In genomic region chr19:38705197-38706019, GRCh38 we compare ENCODE assay signal across 15 cellular contexts. TPM values are rescaled to one million over a fixed set of nuclear protein-coding genes. Genes with fewer than 3 reads are reported as not detected.
DNase-seq lines count a peak whose midpoint lies in the region; ATAC-seq and TF ChIP-seq lines count a peak whose summit lies in the region.
"Had no signal": no experiment of that assay in that cellular context is flagged by ENCODE, and none has a peak within 500 bp of the region (broad histone marks: within the 10 kb centered on the region; RNA-seq: fewer than 3 reads in every experiment).

No MANE protein-coding gene starts in this region.

- H3K36me3 ChIP-seq in Panc1 (ENCODE audit: control insufficient read depth, insufficient read depth, low read length) (peaks cover 87% of the 10 kb centered on the region), lower lobe of right lung (peaks cover 100% of the 10 kb centered on the region), suprapubic skin (peaks cover 97% of the 10 kb centered on the region), smooth muscle cell (ENCODE audit: low read depth) (no peaks in the 10 kb centered on the region)

- H3K27me3 ChIP-seq in Panc1 (ENCODE audit: control insufficient read depth, insufficient read depth, low read length) = no peaks in the 10 kb centered on the region
- no peaks in the 10 kb centered on the region for H3K27me3 ChIP-seq in lower lobe of right lung (ENCODE audit: low read depth)
- H3K27me3 ChIP-seq in suprapubic skin = no peaks in the 10 kb centered on the region
- H3K27me3 ChIP-seq in smooth muscle cell (ENCODE audit: low read depth) = no peaks in the 10 kb centered on the region

- H3F3A ChIP-seq in smooth muscle cell (ENCODE audit: low read depth) = peaks cover 3% of the 10 kb centered on the region

- H3K27ac ChIP-seq in Panc1 (ENCODE audit: low read length) (peak overlapping the region; percentile 65), lower lobe of right lung (peak overlapping the region; percentile 47), suprapubic skin (peak overlapping the region; percentile 58), smooth muscle cell (ENCODE audit: low read depth) (no peak overlapping the region)

- no TSS peak for BruUV-seq in Panc1 (replicated peaks; lab: Mats Ljungman, UMichigan)

- no peaks in the 10 kb centered on the region for H3K9me3 Mint-ChIP-seq in effector memory CD8-positive, alpha-beta T cell
- H3K9me3 Mint-ChIP-seq in activated CD4-positive, alpha-beta memory T cell treated with anti-CD3 and anti-CD28 coated beads for 36 hours = no peaks in the 10 kb centered on the region
- H3K9me3 Mint-ChIP-seq: activated CD4-positive, alpha-beta memory T cell treated with anti-CD3 and anti-CD28 coated beads, Interleukin-2, amount 10 ng/mL, durations not matched to agents 7 days and 5 days; T-helper 2 cell treated with Interferon-gamma antibody and Interleukin-4, amounts not matched to agents 5 μg/mL and 100 μg/mL, for 36 hours had no signal

- no peak for TF ChIP-seq POLR2A in suprapubic skin (IDR thresholded peaks at IDR 0.05)

- intact Hi-C loops in Panc1 (cut with micrococcal nuclease; ENCODE audit: unreplicated experiment) (no loop called here), lower lobe of right lung (cut with DNase I) (no loop called here)
- intact Hi-C loops in activated CD4-positive, alpha-beta memory T cell treated with anti-CD3 and anti-CD28 coated beads for 36 hours (cut with micrococcal nuclease) = no loop called here

- in situ Hi-C loops in Panc1 (cut with HindIII; ENCODE audit: low pct_unique_long_range_greater_than_20kb, low sequenced_read_pairs) = no loop called here

- CTCF ChIA-PET in Panc1 (lab: Charles Lee) = interaction anchor here (0.5 to 0.8 kb wide), 2 partner anchors 102 to 362 kb away, joined by 6 to 10 read pairs; no protein-coding TSS in a partner anchor
- CTCF ChIA-PET in activated CD4-positive, alpha-beta memory T cell treated with anti-CD3 and anti-CD28 coated beads for 36 hours (lab: Charles Lee) = interaction anchor here (1.0 kb wide), 1 partner anchor 68 kb away, joined by 4 read pairs; no protein-coding TSS in a partner anchor

- no peak for TF ChIP-seq EP300 in suprapubic skin (IDR thresholded peaks at IDR 0.05)

- H3K4me3 Mint-ChIP-seq in effector memory CD8-positive, alpha-beta T cell = no peak overlapping the region
- no peak overlapping the region for H3K4me3 Mint-ChIP-seq in activated CD4-positive, alpha-beta memory T cell treated with anti-CD3 and anti-CD28 coated beads for 36 hours
- H3K4me3 Mint-ChIP-seq: activated CD4-positive, alpha-beta memory T cell treated with anti-CD3 and anti-CD28 coated beads, Interleukin-2, amount 10 ng/mL, durations not matched to agents 7 days and 5 days; T-helper 2 cell treated with Interferon-gamma antibody and Interleukin-4, amounts not matched to agents 5 μg/mL and 100 μg/mL, for 36 hours had no signal

- TF ChIP-seq CTCF in Panc1 (IDR thresholded peaks at IDR 0.05) (no peak), lower lobe of right lung (IDR thresholded peaks at IDR 0.05) (no peak), suprapubic skin (IDR thresholded peaks at IDR 0.05) (no peak), smooth muscle cell (IDR thresholded peaks at IDR 0.05; ENCODE audit: borderline replicate concordance, insufficient read depth, poor library complexity, severe bottlenecking) (no peak)

- DNase-seq in Panc1 (ENCODE audit: low read depth, low spot score) (no peak), lower lobe of right lung (no peak), suprapubic skin (ENCODE audit: low spot score in 2 of 2) (no peak), smooth muscle cell (lab: John Stamatoyannopoulos, UW; ENCODE audit: unreplicated experiment) (no peak)
- no peak for DNase-seq in effector memory CD8-positive, alpha-beta T cell
- no peak for DNase-seq in activated CD4-positive, alpha-beta memory T cell treated with anti-CD3 and anti-CD28 coated beads for 36 hours
- DNase-seq: activated CD4-positive, alpha-beta memory T cell treated with anti-CD3 and anti-CD28 coated beads, Interleukin-2, amount 10 ng/mL, durations not matched to agents 7 days and 5 days; activated naive CD4-positive, alpha-beta T cell treated with Interleukin-2 at 50 U/mL for 16 hours; foreskin fibroblast; islet precursor cell; NCI-H345; OCI-M1 had no signal

- POLR2A ChIA-PET in Panc1 (lab: Charles Lee) = interaction anchor here (1.1 kb wide), 1 partner anchor 14 kb away, joined by 3 read pairs; no protein-coding TSS in a partner anchor
- POLR2A ChIA-PET in activated CD4-positive, alpha-beta memory T cell treated with anti-CD3 and anti-CD28 coated beads for 36 hours (lab: Charles Lee) = no interaction called here

- no peak overlapping the region for H3K9ac ChIP-seq in smooth muscle cell (ENCODE audit: low read depth)

- peaks cover 88% of the 10 kb centered on the region for H3K4me1 ChIP-seq in Panc1 (ENCODE audit: control insufficient read depth, insufficient read depth, low read length)
- peaks cover 70% of the 10 kb centered on the region for H3K4me1 ChIP-seq in lower lobe of right lung
- H3K4me1 ChIP-seq in suprapubic skin = peaks cover 58% of the 10 kb centered on the region
- no peaks in the 10 kb centered on the region for H3K4me1 ChIP-seq in smooth muscle cell (ENCODE audit: low read depth)

- H3K4me3 ChIP-seq in Panc1 (ENCODE audit: low read depth in 2 of 2, low read length in 2 of 2) = no peak overlapping the region
- H3K4me3 ChIP-seq in lower lobe of right lung = no peak overlapping the region
- H3K4me3 ChIP-seq in suprapubic skin = no peak overlapping the region
- no peak overlapping the region for H3K4me3 ChIP-seq in smooth muscle cell

- peak overlapping the region; percentile 68 to 75 for H3K27ac Mint-ChIP-seq in effector memory CD8-positive, alpha-beta T cell
- no peak overlapping the region for H3K27ac Mint-ChIP-seq in activated CD4-positive, alpha-beta memory T cell treated with anti-CD3 and anti-CD28 coated beads for 36 hours
- H3K27ac Mint-ChIP-seq: activated CD4-positive, alpha-beta memory T cell treated with anti-CD3 and anti-CD28 coated beads, Interleukin-2, amount 10 ng/mL, durations not matched to agents 7 days and 5 days; T-helper 2 cell treated with Interferon-gamma antibody and Interleukin-4, amounts not matched to agents 5 μg/mL and 100 μg/mL, for 36 hours had no signal

- H3K4me2 ChIP-seq in smooth muscle cell = no peak overlapping the region

- ATAC-seq in Panc1 (no peak), lower lobe of right lung (no peak), GM18519 (IDR thresholded peaks at IDR 0.05; ENCODE audit: low FRiP score, unreplicated experiment) (no peak)
- ATAC-seq in effector memory CD8-positive, alpha-beta T cell (replicated peaks) = no peak

- H3K79me2 ChIP-seq in smooth muscle cell (ENCODE audit: low read depth) = peaks cover 56% of the 10 kb centered on the region

- 71% methylated on average over 17 of the region's 22 CpGs for WGBS in suprapubic skin
- WGBS in smooth muscle cell (ENCODE audit: low lambda C conversion rate) = 92% methylated on average over 22 of the region's 22 CpGs

- no peaks in the 10 kb centered on the region for H3K27me3 Mint-ChIP-seq in effector memory CD8-positive, alpha-beta T cell
- no peaks in the 10 kb centered on the region for H3K27me3 Mint-ChIP-seq in activated CD4-positive, alpha-beta memory T cell treated with anti-CD3 and anti-CD28 coated beads for 36 hours
- H3K27me3 Mint-ChIP-seq: activated CD4-positive, alpha-beta memory T cell treated with anti-CD3 and anti-CD28 coated beads, Interleukin-2, amount 10 ng/mL, durations not matched to agents 7 days and 5 days had no signal

- H3K36me3 Mint-ChIP-seq in effector memory CD8-positive, alpha-beta T cell (ENCODE audit: insufficient read depth) = peaks cover 69% of the 10 kb centered on the region
- peaks cover 21% of the 10 kb centered on the region for H3K36me3 Mint-ChIP-seq in activated CD4-positive, alpha-beta memory T cell treated with anti-CD3 and anti-CD28 coated beads for 36 hours

- peaks cover 6 to 7% of the 10 kb centered on the region in 2 donors for H3K4me1 Mint-ChIP-seq in effector memory CD8-positive, alpha-beta T cell (ENCODE audit: low read depth in 2 of 2)
- no peaks in the 10 kb centered on the region for H3K4me1 Mint-ChIP-seq in activated CD4-positive, alpha-beta memory T cell treated with anti-CD3 and anti-CD28 coated beads for 36 hours (ENCODE audit: low read depth)

- no peak overlapping the region for H2AFZ ChIP-seq in smooth muscle cell (ENCODE audit: low read depth)

- H3K9me3 ChIP-seq in Panc1 (ENCODE audit: control insufficient read depth, insufficient read depth, low read depth, low read length) (no peaks in the 10 kb centered on the region), lower lobe of right lung (no peaks in the 10 kb centered on the region), suprapubic skin (no peaks in the 10 kb centered on the region), smooth muscle cell (replicated peaks; ENCODE audit: low read depth) (no peaks in the 10 kb centered on the region)

- peaks cover 75% of the 10 kb centered on the region for H4K20me1 ChIP-seq in smooth muscle cell (ENCODE audit: low read depth)

RNA-seq across cellular contexts. Expression of gene CAPN12, which starts 38.9 kb away (rescaled TPM):
- 58.5 TPM for total RNA-seq in Panc1 (2021; ENCODE audit: unreplicated experiment)
- 81.4 TPM for polyA plus RNA-seq in Panc1 (2012; ENCODE audit: insufficient read length)
- total RNA-seq in lower lobe of right lung = 18.2 TPM
- 10 to 100 TPM in 3 of 4 donors, 1 to 10 TPM in 1; 8.0 to 31.3 (median 15.7) TPM for total RNA-seq in suprapubic skin
- total RNA-seq in activated CD4-positive, alpha-beta memory T cell treated with anti-CD3 and anti-CD28 coated beads for 36 hours = 1 to 10 TPM; 7.1 to 9.0 TPM
- total RNA-seq in smooth muscle cell = 3.2 and 5.5 TPM in 2 replicates
- polyA plus RNA-seq in smooth muscle cell = 1.4 and 6.5 TPM in 2 replicates
- polyA plus RNA-seq: neural cell had no signal

RNA-seq across cellular contexts. Expression of gene ACTN4, which starts 58.0 kb away (rescaled TPM):
- total RNA-seq in Panc1 (2021; ENCODE audit: unreplicated experiment) (3,297 TPM), lower lobe of right lung (454 TPM), suprapubic skin (100 to 1,000 TPM; 475 to 520 (median 507) TPM), smooth muscle cell (311 TPM in 2 replicates)
- 5,405 TPM for polyA plus RNA-seq in Panc1 (2012; ENCODE audit: insufficient read length)
- total RNA-seq in activated CD4-positive, alpha-beta memory T cell treated with anti-CD3 and anti-CD28 coated beads for 36 hours = 100 to 1,000 TPM; 267 to 270 TPM
- 53.8 and 60.4 TPM in 2 replicates for polyA plus RNA-seq in smooth muscle cell
